ENCODE assay signal across 11 cellular contexts in genomic region chr7:27148776-27149641, GRCh38. TPM values are rescaled to one million over a fixed set of nuclear protein-coding genes. Genes with fewer than 3 reads are reported as not detected.
DNase-seq lines count a peak whose midpoint lies in the region; ATAC-seq, FAIRE-seq and TF ChIP-seq lines count a peak whose summit lies in the region.
"Had no signal": no experiment of that assay in that cellular context is flagged by ENCODE, and none has a peak within 500 bp of the region (broad histone marks: within the 10 kb centered on the region; RNA-seq: fewer than 3 reads in every experiment).

No MANE protein-coding gene starts in this region.

- H3F3A ChIP-seq in SK-N-SH (replicated peaks; ENCODE audit: insufficient read depth) = no peaks in the 10 kb centered on the region

- H3K27ac ChIP-seq in SK-N-SH (ENCODE audit: low read depth in 2 of 2, low read length in 1 of 2) = no peak overlapping the region
- peak overlapping the region; percentile 67 to 88 (median 76) for H3K27ac ChIP-seq in tibial nerve

- H3K9ac ChIP-seq in SK-N-SH = no peak overlapping the region

- DNase-seq in SK-N-SH = no peak
- DNase-seq in RKO (ENCODE audit: low spot score) = peak; percentile 73
- DNase-seq in kidney tubule cell (ENCODE audit: low spot score) = peak; percentile 60
- DNase-seq in tibial nerve (ENCODE audit: low spot score in 2 of 2) = no peak
- DNase-seq in GM19239 (ENCODE audit: insufficient read length, low spot score) = no peak
- no peak for DNase-seq in activated CD4-positive, alpha-beta T cell treated with anti-CD3 and anti-CD28 coated beads, Interleukin-2, amount 50 U/mL, for 48 hours
- DNase-seq: activated naive CD4-positive, alpha-beta T cell treated with anti-CD3 and anti-CD28 coated beads, Interleukin-2, amount 10 ng/mL, durations not matched to agents 7 days and 5 days had no signal

- no peaks in the 10 kb centered on the region for H3K9me3 ChIP-seq in SK-N-SH
- no peaks in the 10 kb centered on the region for H3K9me3 ChIP-seq in tibial nerve
- H3K9me3 ChIP-seq: esophagus muscularis mucosa had no signal

- ATAC-seq in SK-N-SH treated with all-trans-retinoic acid at 6 μM for 48 hours (no peak), GM19452 (IDR thresholded peaks at IDR 0.05; ENCODE audit: unreplicated experiment) (no peak)

- CTCF ChIA-PET in SK-N-SH (lab: Yijun Ruan, JAX) = interaction anchor here (0.7 to 10.9 kb wide), 21 partner anchors 8 to 1058 kb away, joined by 3 to 270 read pairs (median 4); partner anchors contain the start of genes HOXA10, HOXA7 and HOXA9

- no peak overlapping the region for H3K4me3 ChIP-seq in SK-N-SH (ENCODE audit: low read depth in 2 of 2, low read length in 1 of 2)
- H3K4me3 ChIP-seq in tibial nerve = peak overlapping the region; percentile 38 to 58 (median 42)

- peaks cover 4 to 10% of the 10 kb centered on the region in 2 experiments; a peak in 1 of 4 replicates for H3K4me1 ChIP-seq in SK-N-SH (ENCODE audit: control insufficient read depth in 1 of 2, insufficient read depth in 2 of 2, low read depth in 1 of 2, low read length in 1 of 2)
- peaks cover 0 to 69% (median 10%) of the 10 kb centered on the region in 4 donors for H3K4me1 ChIP-seq in tibial nerve

- no peak overlapping the region for H3K4me2 ChIP-seq in SK-N-SH

- no peak overlapping the region for H2AFZ ChIP-seq in SK-N-SH (ENCODE audit: low read depth)

- no peak for FAIRE-seq in GM19239 (lab: Jason Lieb, UNC)

- TF ChIP-seq CTCF in SK-N-SH (IDR thresholded peaks at IDR 0.05) (no peak), tibial nerve (IDR thresholded peaks at IDR 0.05) (no peak)

- POLR2A ChIA-PET in SK-N-SH (lab: Yijun Ruan, JAX) = interaction anchor here (0.6 to 1.0 kb wide), 2 partner anchors 12 to 52 kb away, joined by 3 read pairs; no protein-coding TSS in a partner anchor

- H4K20me1 ChIP-seq in SK-N-SH (ENCODE audit: insufficient read depth) = peaks cover 3% of the 10 kb centered on the region; the same call in 1 of the 2 replicates

- no peak for TF ChIP-seq EP300 in SK-N-SH (IDR thresholded peaks at IDR 0.05; ENCODE audit: borderline replicate concordance in 1 of 2, low read depth in 1 of 2, low read length in 1 of 2)
- TF ChIP-seq EP300 in tibial nerve (IDR thresholded peaks at IDR 0.05) = no peak

- no peak for TF ChIP-seq POLR2A in tibial nerve (IDR thresholded peaks at IDR 0.05)

- no peaks in the 10 kb centered on the region for H3K79me2 ChIP-seq in SK-N-SH (ENCODE audit: insufficient read depth)

- H3K36me3 ChIP-seq in SK-N-SH (replicated peaks in 1 of 2; ENCODE audit: control insufficient read depth in 1 of 2, insufficient read depth in 2 of 2, low read length in 1 of 2) (no peaks in the 10 kb centered on the region), tibial nerve (peaks cover 0 to 16% (median 0%) of the 10 kb centered on the region in 3 donors)
- H3K36me3 ChIP-seq: esophagus muscularis mucosa had no signal

- TF ChIP-seq RAD21 in SK-N-SH (IDR thresholded peaks at IDR 0.05; ENCODE audit: low read length) = no peak

- 15% methylated on average over 18 of the region's 29 CpGs for WGBS in SK-N-SH (ENCODE audit: low lambda C conversion rate)
- WGBS in tibial nerve, 2 donors = 36 to 46% methylated on average over 21 to 28 of the region's 29 CpGs

- H3K27me3 ChIP-seq in SK-N-SH (ENCODE audit: insufficient read depth) = peaks cover 100% of the 10 kb centered on the region
- peaks cover 0 to 98% of the 10 kb centered on the region in 2 donors for H3K27me3 ChIP-seq in tibial nerve

- no peaks in the 10 kb centered on the region for H3K9me2 ChIP-seq in SK-N-SH

TF ChIP-seq in SK-N-SH, 30 proteins besides CTCF, POLR2A, EP300 and RAD21:
- TF ChIP-seq RXRA (IDR thresholded peaks at IDR 0.05; ENCODE audit: borderline replicate concordance, low read depth) = no peak
- TF ChIP-seq ELF1 (IDR thresholded peaks at IDR 0.05) = no peak
- TF ChIP-seq NFIC (IDR thresholded peaks at IDR 0.05; ENCODE audit: borderline replicate concordance) = no peak
- TF ChIP-seq IRF3 (IDR thresholded peaks at IDR 0.05; ENCODE audit: low read depth, low read length) = no peak
- TF ChIP-seq TEAD4 (IDR thresholded peaks at IDR 0.05; ENCODE audit: borderline replicate concordance, insufficient read depth) = no peak
- TF ChIP-seq YY1 (IDR thresholded peaks at IDR 0.05; ENCODE audit: low read depth) = no peak
- peak; percentile 68; the same call in 1 of the 2 replicates for TF ChIP-seq EZH2phosphoT487 (IDR thresholded peaks at IDR 0.05; ENCODE audit: borderline replicate concordance, low read depth)
- TF ChIP-seq MAX (IDR thresholded peaks at IDR 0.05; ENCODE audit: low read depth) = no peak

TF ChIP-seq in SK-N-SH treated with all-trans-retinoic acid at 6 μM for 48 hours, 23 proteins besides CTCF, POLR2A, EP300 and RAD21 (continues in another document):
- TF ChIP-seq PATZ1 (CRISPR knock-in tag; IDR thresholded peaks at IDR 0.05; ENCODE audit: borderline replicate concordance) = no peak
- no peak for TF ChIP-seq ARNTL (CRISPR knock-in tag; IDR thresholded peaks at IDR 0.05; ENCODE audit: borderline replicate concordance, low read depth)
- TF ChIP-seq ZNF70 (CRISPR knock-in tag; IDR thresholded peaks at IDR 0.05) = no peak
- TF ChIP-seq GLIS3 (CRISPR knock-in tag; IDR thresholded peaks at IDR 0.05) = no peak
- no peak for TF ChIP-seq CSRNP3 (CRISPR knock-in tag; IDR thresholded peaks at IDR 0.05)
- TF ChIP-seq PPARA (CRISPR knock-in tag; IDR thresholded peaks at IDR 0.05; ENCODE audit: borderline replicate concordance) = no peak

RNA-seq across cellular contexts. Expression of gene HOXA6, which starts 1.4 kb away (rescaled TPM):
- polyA plus RNA-seq in SK-N-SH (2012; rRNA removed) = not detected in 2 replicates
- not detected in 2 replicates for polyA plus RNA-seq in SK-N-SH (2012; cell fraction: cytosol; rRNA removed)
- not detected in 2 replicates for polyA plus RNA-seq in SK-N-SH (2012; cell fraction: nucleus; rRNA removed)
- 10 to 100 TPM; 11.1 to 30.9 (median 18.7) TPM for total RNA-seq in tibial nerve
- total RNA-seq: mononuclear cell had no signal

RNA-seq across cellular contexts. Expression of gene HOXA3, which starts 3.4 kb away (rescaled TPM):
- 0.15 TPM in 1 of 2 replicates, not detected in the other for polyA plus RNA-seq in SK-N-SH (2012; rRNA removed)
- not detected in 2 replicates for polyA plus RNA-seq in SK-N-SH (2012; cell fraction: cytosol; rRNA removed)
- polyA plus RNA-seq in SK-N-SH (2012; cell fraction: nucleus; rRNA removed) = not detected in 2 replicates
- total RNA-seq in tibial nerve = 10 to 100 TPM in 1 of 4 donors, 1 to 10 TPM in 3; 7.0 to 18.8 (median 8.7) TPM

RNA-seq across cellular contexts. Expression of gene HOXA5, which starts 5.5 kb away (rescaled TPM):
- not detected in 2 replicates for polyA plus RNA-seq in SK-N-SH (2012; rRNA removed)
- polyA plus RNA-seq in SK-N-SH (2012; cell fraction: cytosol; rRNA removed) = not detected in 2 replicates
- polyA plus RNA-seq in SK-N-SH (2012; cell fraction: nucleus; rRNA removed) = not detected in 2 replicates
- 10 to 100 TPM; 12.0 to 25.9 (median 16.6) TPM for total RNA-seq in tibial nerve

RNA-seq across cellular contexts. Expression of gene HOXA7, which starts 7.5 kb away (rescaled TPM):
- not detected in 2 replicates for polyA plus RNA-seq in SK-N-SH (2012; rRNA removed)
- not detected in 2 replicates for polyA plus RNA-seq in SK-N-SH (2012; cell fraction: cytosol; rRNA removed)
- polyA plus RNA-seq in SK-N-SH (2012; cell fraction: nucleus; rRNA removed) = not detected in 2 replicates
- 10 to 100 TPM in 2 of 4 donors, 1 to 10 TPM in 2; 8.7 to 16.9 (median 11.3) TPM for total RNA-seq in tibial nerve

RNA-seq across cellular contexts. Expression of gene HOXA9, which starts 16.3 kb away (rescaled TPM):
- not detected in 2 replicates for polyA plus RNA-seq in SK-N-SH (2012; rRNA removed)
- not detected in 2 replicates for polyA plus RNA-seq in SK-N-SH (2012; cell fraction: cytosol; rRNA removed)
- polyA plus RNA-seq in SK-N-SH (2012; cell fraction: nucleus; rRNA removed) = not detected in 2 replicates
- total RNA-seq in tibial nerve = 10 to 100 TPM; 10.5 to 13.8 (median 12.7) TPM

Comparison
In these comparisons a context has a peak if more than half of its experiments do, and no peak if none do; other contexts are left out.
1. DNase-seq: peak in RKO (single experiment) and kidney tubule cell (single experiment); none in SK-N-SH (single experiment), tibial nerve (0 of 2), GM19239 (single experiment) and activated CD4-positive, alpha-beta T cell treated with anti-CD3 and anti-CD28 coated beads, Interleukin-2, amount 50 U/mL, for 48 hours (0 of 2).
2. H3K27ac ChIP-seq: peak in tibial nerve (4 of 4); none in SK-N-SH (0 of 2).
3. H3K4me3 ChIP-seq: peak in tibial nerve (4 of 4); none in SK-N-SH (0 of 2).